Comparison of ENCODE assay signal across 8 cellular contexts in the genomic region with DNA sequence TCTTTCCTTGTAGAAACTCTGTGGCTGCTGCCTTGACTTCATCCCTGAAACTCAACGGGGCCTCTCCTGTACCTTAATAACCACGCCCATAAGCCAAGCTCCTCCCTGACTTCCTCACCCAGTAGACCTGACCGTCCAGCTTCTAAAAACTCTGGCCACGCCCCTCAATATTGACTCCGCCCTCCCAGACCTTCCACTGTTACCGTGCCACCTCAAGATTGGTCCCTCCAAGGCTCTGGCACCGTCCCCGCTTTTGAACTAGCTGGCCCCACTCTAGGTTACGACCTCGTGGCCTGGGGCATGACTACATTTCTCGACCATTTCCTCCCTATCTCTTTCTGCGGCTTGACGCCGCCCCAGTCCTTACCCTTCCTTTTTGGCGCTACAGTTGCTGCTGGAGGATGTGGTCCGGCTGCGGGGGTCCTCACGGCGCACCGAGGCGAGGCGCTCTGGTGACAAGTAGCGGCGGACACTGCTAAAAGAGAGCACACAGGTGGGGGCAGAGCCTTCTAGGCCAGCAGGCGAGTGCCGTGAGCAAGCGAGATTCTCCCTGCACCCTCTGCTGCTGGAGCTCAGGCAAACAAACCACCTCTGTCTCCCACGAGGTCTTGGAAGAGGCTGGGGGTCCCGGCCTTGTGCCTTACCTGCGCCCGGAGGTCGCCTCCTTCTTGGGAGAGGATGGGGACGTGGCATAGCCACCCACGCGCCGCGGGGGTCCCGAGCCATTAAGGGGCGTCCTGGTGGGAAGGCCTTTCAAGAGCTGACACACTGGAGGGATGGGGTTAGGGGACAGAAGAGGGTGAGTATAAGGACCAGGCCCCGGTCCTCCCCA. TPM values are rescaled to one million over a fixed set of nuclear protein-coding genes. Genes with fewer than 3 reads are reported as not detected.
A peak's percentile ranks its signal among the peaks of the same experiment; 100 is the strongest.
DNase-seq lines count a peak whose midpoint lies in the region; ATAC-seq and TF ChIP-seq lines count a peak whose summit lies in the region.

No MANE protein-coding gene starts in this region.

- peaks cover 34% of the 10 kb centered on the region for H3K4me1 Mint-ChIP-seq in T-helper 1 cell treated with Interleukin-12 subunit alpha and Interleukin-12 subunit beta and Interleukin-4 antibody, amounts not matched to agents 30 μg/mL and 1 μg/mL, for 36 hours (ENCODE audit: low read depth)

- peaks cover 4% of the 10 kb centered on the region for H3K27me3 Mint-ChIP-seq in T-helper 1 cell treated with Interleukin-12 subunit alpha and Interleukin-12 subunit beta and Interleukin-4 antibody, amounts not matched to agents 30 μg/mL and 1 μg/mL, for 36 hours (ENCODE audit: low read depth)

- H3K4me1 ChIP-seq in ES-I3 (ENCODE audit: insufficient read depth, low read length): peaks cover 17% of the 10 kb centered on the region
- peaks cover 10 to 23% of the 10 kb centered on the region in 2 donors for H3K4me1 ChIP-seq in ascending aorta
- peaks cover 24 to 37% (median 33%) of the 10 kb centered on the region in 3 donors for H3K4me1 ChIP-seq in skeletal muscle tissue (ENCODE audit: control insufficient read depth in 3 of 3, insufficient read depth in 3 of 3, low read length in 3 of 3)

- peak overlapping the region; percentile 82 for H3K4me3 Mint-ChIP-seq in T-helper 1 cell treated with Interleukin-12 subunit alpha and Interleukin-12 subunit beta and Interleukin-4 antibody, amounts not matched to agents 30 μg/mL and 1 μg/mL, for 36 hours

- H3K27ac Mint-ChIP-seq in T-helper 1 cell treated with Interleukin-12 subunit alpha and Interleukin-12 subunit beta and Interleukin-4 antibody, amounts not matched to agents 30 μg/mL and 1 μg/mL, for 36 hours: peak overlapping the region; percentile 94

- intact Hi-C loops in ascending aorta (cut with DNase I): loop anchor here (1.0 to 2.0 kb wide), 2 partner anchors 34 to 57 kb away; a partner anchor contains a TSS

- no peak for ATAC-seq in GM19455 (IDR thresholded peaks at IDR 0.05; ENCODE audit: unreplicated experiment)

- TF ChIP-seq CTCF in NB4 (IDR thresholded peaks at IDR 0.05; ENCODE audit: low read depth, low read length) (no peak), ascending aorta (IDR thresholded peaks at IDR 0.05) (no peak)

- no peaks in the 10 kb centered on the region for H3K9me3 Mint-ChIP-seq in T-helper 1 cell treated with Interleukin-12 subunit alpha and Interleukin-12 subunit beta and Interleukin-4 antibody, amounts not matched to agents 30 μg/mL and 1 μg/mL, for 36 hours

- H3K9ac ChIP-seq in ES-I3 (ENCODE audit: low read depth, low read length) (peak overlapping the region; percentile 64), skeletal muscle tissue (ENCODE audit: low read depth in 1 of 3, low read length in 3 of 3) (peak overlapping the region in 2 of 3 donors; percentile 66 to 68)

- peaks cover 10% of the 10 kb centered on the region for H3K36me3 Mint-ChIP-seq in T-helper 1 cell treated with Interleukin-12 subunit alpha and Interleukin-12 subunit beta and Interleukin-4 antibody, amounts not matched to agents 30 μg/mL and 1 μg/mL, for 36 hours (ENCODE audit: low read depth)

- peak overlapping the region; percentile 38 for H3K4me3 ChIP-seq in NB4 (ENCODE audit: low read depth, low read length)
- peak overlapping the region; percentile 51 to 66 for H3K4me3 ChIP-seq in ascending aorta
- H3K4me3 ChIP-seq in skeletal muscle tissue (ENCODE audit: low read length in 3 of 3): peak overlapping the region; percentile 55 to 61 (median 60)

- H3K27ac ChIP-seq in ascending aorta (peak overlapping the region; percentile 68 to 83), skeletal muscle tissue (ENCODE audit: low read depth, low read length) (peak overlapping the region; percentile 52)

- H3K27me3 ChIP-seq in ascending aorta (no peaks in the 10 kb centered on the region), skeletal muscle tissue (ENCODE audit: control insufficient read depth in 3 of 3, insufficient read depth in 3 of 3, low read length in 3 of 3) (peaks cover 0 to 31% (median 23%) of the 10 kb centered on the region in 3 donors)

- peak; percentile 26 for TF ChIP-seq POLR2A in NB4 (IDR thresholded peaks at IDR 0.05; ENCODE audit: extremely low read depth, insufficient read length)

- DNase-seq in HCEC 1CT (peak; percentile 86), NB4 (ENCODE audit: low read depth) (peak; percentile 89), ascending aorta (ENCODE audit: low spot score in 2 of 2) (peak; percentile 55 to 88), iPS DF 19.7 (ENCODE audit: low read depth, low spot score) (peak; percentile 93)

- no peaks in the 10 kb centered on the region for H3K36me3 ChIP-seq in ES-I3 (ENCODE audit: insufficient read depth, low read length)
- no peaks in the 10 kb centered on the region for H3K36me3 ChIP-seq in ascending aorta
- no peaks in the 10 kb centered on the region for H3K36me3 ChIP-seq in skeletal muscle tissue (ENCODE audit: control insufficient read depth in 3 of 3, insufficient read depth in 3 of 3, low read length in 3 of 3)

- H3K9me3 ChIP-seq in ES-I3 (ENCODE audit: control insufficient read depth, insufficient read depth, low read length) (no peaks in the 10 kb centered on the region), ascending aorta (no peaks in the 10 kb centered on the region), skeletal muscle tissue (ENCODE audit: control insufficient read depth in 3 of 3, low read length in 3 of 3) (no peaks in the 10 kb centered on the region)

RNA-seq across cellular contexts. Expression of a gene that starts 2.3 kb away (rescaled TPM):
- 129 TPM for total RNA-seq in ascending aorta
- 4.7 TPM for total RNA-seq in skeletal muscle tissue

RNA-seq across cellular contexts. Expression of a gene that starts 26.5 kb away (rescaled TPM):
- not detected for total RNA-seq in ascending aorta
- total RNA-seq in skeletal muscle tissue: 0.52 TPM

RNA-seq across cellular contexts. Expression of a gene that starts 39.5 kb away (rescaled TPM):
- total RNA-seq in ascending aorta: 14.0 TPM
- 0.52 TPM for total RNA-seq in skeletal muscle tissue

RNA-seq across cellular contexts. Expression of a gene that starts 50.3 kb away (rescaled TPM):
- total RNA-seq in ascending aorta (71.1 TPM), skeletal muscle tissue (210 TPM)

RNA-seq across cellular contexts. Expression of a gene that starts 51.0 kb away (rescaled TPM):
- total RNA-seq in ascending aorta: 7.2 TPM
- total RNA-seq in skeletal muscle tissue: 2.6 TPM

Comparison
In these comparisons a context has a peak if more than half of its experiments do, and no peak if none do; other contexts are left out.
1. RNA of a gene that starts 2.3 kb away (total RNA-seq): 129 TPM in ascending aorta (single experiment); 4.7 TPM in skeletal muscle tissue (single experiment); every median in the first group is over 10 times any median in the second.
2. Peak in every context shown above with its lines, with median percentiles within 50 percentile points of each other: DNase-seq and H3K4me3 ChIP-seq.